ENCODE assay signal across 23 cellular contexts in genomic region chr10:79475877-79476276, GRCh38. TPM values are rescaled to one million over a fixed set of nuclear protein-coding genes. Genes with fewer than 3 reads are reported as not detected.
"Had no signal": no experiment of that assay in that cellular context is flagged by ENCODE, and none has a peak within 500 bp of the region (broad histone marks: within the 10 kb centered on the region; RNA-seq: fewer than 3 reads in every experiment).

No MANE protein-coding gene starts in this region.

- H3K4me3 ChIP-seq: coronary artery, esophagus squamous epithelium, lower lobe of right lung, pancreas, right lobe of liver, suprapubic skin, transverse colon, upper lobe of right lung, uterus had no signal

- H3K27ac ChIP-seq: coronary artery, esophagus squamous epithelium, lower lobe of right lung, neutrophil, pancreas, right lobe of liver, suprapubic skin, transverse colon, upper lobe of right lung, uterus had no signal

- FAIRE-seq: endothelial cell of umbilical vein, keratinocyte, pancreas, small intestine had no signal

- H3K36me3 ChIP-seq: esophagus squamous epithelium, lower lobe of right lung, neutrophil, pancreas, right lobe of liver, suprapubic skin, transverse colon, upper lobe of right lung, uterus had no signal

- H3K9me3 ChIP-seq: esophagus squamous epithelium, lower lobe of right lung, neutrophil, pancreas, right lobe of liver, suprapubic skin, transverse colon, upper lobe of right lung, uterus had no signal

- H3K27me3 ChIP-seq: esophagus squamous epithelium, pancreas, right lobe of liver, suprapubic skin, transverse colon, upper lobe of right lung, uterus had no signal

- DNase-seq: dermis blood vessel endothelial cell; effector memory CD4-positive, alpha-beta T cell; erythroblast; esophagus squamous epithelium; foreskin melanocyte; hypothalamus; left ventricle myocardium superior; lower lobe of right lung; natural killer cell; pancreas; right lobe of liver; small intestine; stimulated activated CD4-positive, alpha-beta T cell treated with anti-CD3 and anti-CD28 coated beads, Interleukin-15, amount 100 ng/mL, for 24 hours; stimulated activated CD4-positive, alpha-beta T cell treated with anti-CD3 and anti-CD28 coated beads, Interleukin-2, amount 100 ng/mL, for 48 hours; stimulated activated naive B cell treated with anti-CD40 and anti-IgM and Interleukin-4, amounts not matched to agents 10 μg/mL and 1 μg/mL and 100 μg/mL, for 72 hours; transverse colon; upper lobe of right lung; uterus had no signal

- H3K4me1 ChIP-seq: lower lobe of right lung, pancreas, suprapubic skin, transverse colon, upper lobe of right lung, uterus had no signal

RNA-seq across cellular contexts. Expression of gene EIF5AL1, which starts 36.5 kb away (rescaled TPM):
- total RNA-seq: lower lobe of right lung had no signal
